Comparison of ENCODE assay signal across 9 cellular contexts in genomic region chr11:83681045-83681781, GRCh38.
DNase-seq lines count a peak whose midpoint lies in the region; ATAC-seq and TF ChIP-seq lines count a peak whose summit lies in the region.
"Had no signal": no experiment of that assay in that cellular context is flagged by ENCODE, and none has a peak within 500 bp of the region (broad histone marks: within the 10 kb centered on the region; RNA-seq: fewer than 3 reads in every experiment).

No MANE protein-coding gene starts in this region.

- peak overlapping the region; percentile 18; the same call in 1 of the 2 replicates for H3K9ac ChIP-seq in MM.1S (ENCODE audit: low read length)
- H3K9ac ChIP-seq: BLaER1 treated with 17β-estradiol and CSF1 and Interleukin-3, amounts not matched to agents 10 nM and 100 nM had no signal

- H3K27me3 Mint-ChIP-seq in effector memory CD8-positive, alpha-beta T cell: peaks cover 0 to 5% of the 10 kb centered on the region in 2 donors

- peak overlapping the region; percentile 75 for H3K4me2 ChIP-seq in MM.1S (ENCODE audit: low read depth, low read length)
- H3K4me2 ChIP-seq: BLaER1 treated with 17β-estradiol and CSF1 and Interleukin-3, amounts not matched to agents 10 nM and 100 nM had no signal

- H4K20me1 ChIP-seq in MM.1S (ENCODE audit: insufficient read depth, low read length): no peaks in the 10 kb centered on the region
- H4K20me1 ChIP-seq: BLaER1 treated with 17β-estradiol and CSF1 and Interleukin-3, amounts not matched to agents 10 nM and 100 nM had no signal

- peak overlapping the region in 1 of 2 donors; percentile 45 for H3K27ac ChIP-seq in right atrium auricular region
- no peak overlapping the region for H3K27ac ChIP-seq in heart right ventricle
- H3K27ac ChIP-seq in MM.1S (ENCODE audit: low read length): peak overlapping the region; percentile 11; the same call in 1 of the 2 replicates
- no peak overlapping the region for H3K27ac ChIP-seq in urinary bladder (ENCODE audit: low read depth)
- H3K27ac ChIP-seq: BLaER1 treated with 17β-estradiol and CSF1 and Interleukin-3, amounts not matched to agents 10 nM and 100 nM had no signal

- H3K36me3 Mint-ChIP-seq in effector memory CD8-positive, alpha-beta T cell (ENCODE audit: insufficient read depth): no peaks in the 10 kb centered on the region

- H3K4me3 ChIP-seq in right atrium auricular region: peak overlapping the region; percentile 33 to 42
- H3K4me3 ChIP-seq in heart right ventricle: peak overlapping the region in 2 of 10 donors; percentile 1 to 24
- peak overlapping the region; percentile 66 for H3K4me3 ChIP-seq in MM.1S (ENCODE audit: low read length)
- H3K4me3 ChIP-seq in epithelial cell of proximal tubule (ENCODE audit: low read depth, low read length): peak overlapping the region; percentile 52
- peak overlapping the region; percentile 36 for H3K4me3 ChIP-seq in urinary bladder (ENCODE audit: low read depth, low read length)
- H3K4me3 ChIP-seq: BLaER1 treated with 17β-estradiol and CSF1 and Interleukin-3, amounts not matched to agents 10 nM and 100 nM had no signal

- no peaks in the 10 kb centered on the region for H3K4me1 Mint-ChIP-seq in effector memory CD8-positive, alpha-beta T cell (ENCODE audit: low read depth in 2 of 2)

- H3K4me1 ChIP-seq in right atrium auricular region: no peaks in the 10 kb centered on the region
- no peaks in the 10 kb centered on the region for H3K4me1 ChIP-seq in heart right ventricle
- H3K4me1 ChIP-seq in MM.1S (ENCODE audit: low read length): no peaks in the 10 kb centered on the region; the same call in 1 of the 2 replicates
- no peaks in the 10 kb centered on the region for H3K4me1 ChIP-seq in urinary bladder (ENCODE audit: insufficient read depth)
- H3K4me1 ChIP-seq: BLaER1 treated with 17β-estradiol and CSF1 and Interleukin-3, amounts not matched to agents 10 nM and 100 nM had no signal

- no peaks in the 10 kb centered on the region for H3F3A ChIP-seq in MM.1S (ENCODE audit: insufficient read depth, low read length)

- peaks cover 3 to 9% of the 10 kb centered on the region in 2 donors for H3K9me3 Mint-ChIP-seq in effector memory CD8-positive, alpha-beta T cell

- intact Hi-C loops in heart right ventricle (cut with DNase I): no loop called here

- H3K9me3 ChIP-seq in right atrium auricular region: no peaks in the 10 kb centered on the region
- H3K9me3 ChIP-seq in heart right ventricle: no peaks in the 10 kb centered on the region
- H3K9me3 ChIP-seq in MM.1S (replicated peaks; ENCODE audit: insufficient read depth, low read length): no peaks in the 10 kb centered on the region
- H3K9me3 ChIP-seq: BLaER1 treated with 17β-estradiol and CSF1 and Interleukin-3, amounts not matched to agents 10 nM and 100 nM had no signal

- H2AFZ ChIP-seq in MM.1S (ENCODE audit: low read length): peak overlapping the region; percentile 28

- ATAC-seq in heart right ventricle (no peak), GM18861 (IDR thresholded peaks at IDR 0.05; ENCODE audit: unreplicated experiment) (no peak)
- no peak for ATAC-seq in effector memory CD8-positive, alpha-beta T cell (replicated peaks)

- H3K36me3 ChIP-seq in right atrium auricular region (no peaks in the 10 kb centered on the region), heart right ventricle (no peaks in the 10 kb centered on the region), MM.1S (replicated peaks; ENCODE audit: insufficient read depth, low read length) (no peaks in the 10 kb centered on the region), urinary bladder (ENCODE audit: insufficient read depth) (no peaks in the 10 kb centered on the region)
- H3K36me3 ChIP-seq: BLaER1 treated with 17β-estradiol and CSF1 and Interleukin-3, amounts not matched to agents 10 nM and 100 nM had no signal

- TF ChIP-seq CTCF in right atrium auricular region (IDR thresholded peaks at IDR 0.05) (no peak), heart right ventricle (IDR thresholded peaks at IDR 0.05) (no peak), MM.1S (IDR thresholded peaks at IDR 0.05; ENCODE audit: low read length) (no peak), epithelial cell of proximal tubule (conservative IDR thresholded peaks at IDR 0.05; ENCODE audit: low read depth, low read length) (no peak)

- H3K27me3 ChIP-seq in right atrium auricular region (no peaks in the 10 kb centered on the region), heart right ventricle (peaks cover 0 to 7% (median 0%) of the 10 kb centered on the region in 7 donors), MM.1S (replicated peaks; ENCODE audit: insufficient read depth, low read length) (no peaks in the 10 kb centered on the region)
- H3K27me3 ChIP-seq: BLaER1 treated with 17β-estradiol and CSF1 and Interleukin-3, amounts not matched to agents 10 nM and 100 nM had no signal

- H3K27ac Mint-ChIP-seq in effector memory CD8-positive, alpha-beta T cell: no peak overlapping the region

- 60 to 72% methylated on average over 15 of the region's 15 CpGs for WGBS in heart right ventricle, 2 donors
- WGBS in urinary bladder: 55% methylated on average over 15 of the region's 15 CpGs

- DNase-seq in right atrium auricular region (ENCODE audit: low spot score) (no peak), heart right ventricle (no peak), MM.1S (peak; percentile 26), epithelial cell of proximal tubule (ENCODE audit: low read depth) (no peak)
- DNase-seq in NK-92 treated with Interleukin-12 subunit alpha and Interleukin-12 subunit beta, amount 100 ng/mL, for 24 hours (lab: John Stamatoyannopoulos, UW): no peak
- DNase-seq in effector memory CD8-positive, alpha-beta T cell: no peak

- no peaks in the 10 kb centered on the region for H3K79me2 ChIP-seq in MM.1S (ENCODE audit: low read length)

- no peak overlapping the region for H3K4me3 Mint-ChIP-seq in effector memory CD8-positive, alpha-beta T cell

- no peaks in the 10 kb centered on the region for H3K9me2 ChIP-seq in MM.1S (replicated peaks; ENCODE audit: insufficient read depth, low read length)
